ENCODE assay signal across 1 cellular context in genomic region chr10:61845196-61845949, GRCh38.
TF ChIP-seq lines count a peak whose summit lies in the region.

No MANE protein-coding gene starts in this region.

TF ChIP-seq in IMR-90, 13 proteins besides CTCF, POLR2A, EP300 and RAD21:
- TF ChIP-seq USF2 (IDR thresholded peaks at IDR 0.05; ENCODE audit: low read depth, low read length): no peak
- TF ChIP-seq BHLHE40 (IDR thresholded peaks at IDR 0.05; ENCODE audit: low read depth, low read length): no peak
- TF ChIP-seq CEBPB (IDR thresholded peaks at IDR 0.05; ENCODE audit: low read depth, low read length): no peak
- TF ChIP-seq RFX5 (IDR thresholded peaks at IDR 0.05; ENCODE audit: low read depth, low read length): no peak
- no peak for TF ChIP-seq RCOR1 (IDR thresholded peaks at IDR 0.05; ENCODE audit: insufficient replicate concordance, low read length)
- no peak for TF ChIP-seq MXI1 (IDR thresholded peaks at IDR 0.05; ENCODE audit: borderline replicate concordance, low read depth, low read length)
- no peak for TF ChIP-seq ELK1 (IDR thresholded peaks at IDR 0.05; ENCODE audit: borderline replicate concordance, low read depth, low read length)
- TF ChIP-seq NFE2L2 (IDR thresholded peaks at IDR 0.05; ENCODE audit: low read depth, low read length): no peak
- TF ChIP-seq SMC3 (IDR thresholded peaks at IDR 0.05; ENCODE audit: low read depth, low read length): no peak
